Comparison of ENCODE assay signal across 28 cellular contexts in the genomic region with DNA sequence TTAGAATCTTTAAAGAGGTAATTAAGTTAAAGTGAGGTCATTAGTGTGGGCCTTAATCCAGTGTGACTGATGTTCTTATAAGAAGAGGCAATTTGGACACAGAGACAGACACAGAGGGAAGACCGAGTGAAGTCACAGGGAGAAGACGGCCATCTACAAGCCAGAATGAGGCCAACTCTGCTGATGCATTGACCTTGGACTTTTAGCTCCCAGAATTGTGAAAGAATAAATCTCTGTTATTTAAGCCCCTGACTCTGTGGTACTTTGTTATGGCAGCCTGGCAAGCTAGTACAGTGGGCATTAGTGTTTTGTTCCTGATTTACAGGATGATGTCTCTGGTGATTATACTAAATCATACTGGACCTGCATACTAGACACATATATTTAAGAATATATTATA.
"Had no signal": no experiment of that assay in that cellular context is flagged by ENCODE, and none has a peak within 500 bp of the region (broad histone marks: within the 10 kb centered on the region; RNA-seq: fewer than 3 reads in every experiment).

No MANE protein-coding gene starts in this region.

- H3K27me3 ChIP-seq: brain microvascular endothelial cell, Peyer's patch had no signal

- H3K9ac ChIP-seq: KMS-11 had no signal

- H3K4me3 Mint-ChIP-seq: activated CD4-positive, alpha-beta T cell treated with anti-CD3 and anti-CD28 coated beads for 36 hours; activated CD4-positive, alpha-beta T cell treated with anti-CD3 and anti-CD28 coated beads, Interleukin-2, amount 10 ng/mL, durations not matched to agents 7 days and 5 days; activated CD8-positive, alpha-beta T cell treated with anti-CD3 and anti-CD28 coated beads, Interleukin-2, amount 10 ng/mL, durations not matched to agents 7 days and 5 days; activated naive CD4-positive, alpha-beta T cell treated with anti-CD3 and anti-CD28 coated beads, Interleukin-2, amount 10 ng/mL, durations not matched to agents 7 days and 5 days; activated naive CD8-positive, alpha-beta T cell; activated naive CD8-positive, alpha-beta T cell treated with anti-CD3 and anti-CD28 coated beads, Interleukin-2, amount 50 U/mL, for 24 hours; activated T-cell treated with anti-CD3 and anti-CD28 coated beads, Interleukin-2, amount 50 U/mL, for 4 hours; central memory CD8-positive, alpha-beta T cell; WTC11 had no signal

- FAIRE-seq: TTC549 had no signal

- DNase-seq: activated CD4-positive, alpha-beta T cell treated with anti-CD3 and anti-CD28 coated beads for 36 hours; activated CD4-positive, alpha-beta T cell treated with anti-CD3 and anti-CD28 coated beads, Interleukin-2, amount 10 ng/mL, durations not matched to agents 7 days and 5 days; activated CD4-positive, alpha-beta T cell treated with anti-CD3 and anti-CD28 coated beads, Interleukin-2, amount 50 U/mL, for 48 hours; activated CD8-positive, alpha-beta memory T cell treated with anti-CD3 and anti-CD28 coated beads, Interleukin-2, amount 50 U/mL, for 4 hours; activated CD8-positive, alpha-beta T cell treated with anti-CD3 and anti-CD28 coated beads, Interleukin-2, amount 10 ng/mL, durations not matched to agents 7 days and 5 days; activated effector memory CD4-positive, alpha-beta T cell treated with Interleukin-2 at 50 U/mL for 16 hours; activated naive CD4-positive, alpha-beta T cell treated with anti-CD3 and anti-CD28 coated beads, Interleukin-2, amount 10 ng/mL, durations not matched to agents 7 days and 5 days; activated naive CD8-positive, alpha-beta T cell treated with anti-CD3 and anti-CD28 coated beads, Interleukin-2, amount 50 U/mL, for 24 hours; activated T-cell treated with anti-CD3 and anti-CD28 coated beads for 4 hours; activated T-cell treated with anti-CD3 and anti-CD28 coated beads, Interleukin-2, amount 50 U/mL, for 4 hours; MM.1S; MV-4-11; NCI-H1092; NCI-H1436 treated with DMSO at 0.1 percent for 48 hours; NCI-H1694 treated with DMSO at 0.1 percent for 48 hours; NCI-H2029; NCI-H345; NCI-H526 treated with DMSO at 0.1 percent for 48 hours; NCI-H774; Peyer's patch; Right ventricle myocardium superior had no signal

- H3K4me3 ChIP-seq: Peyer's patch had no signal

- H3K36me3 Mint-ChIP-seq: activated naive CD4-positive, alpha-beta T cell treated with anti-CD3 and anti-CD28 coated beads, Interleukin-2, amount 10 ng/mL, durations not matched to agents 7 days and 5 days; activated naive CD8-positive, alpha-beta T cell; WTC11 had no signal

- H3K27ac ChIP-seq: brain microvascular endothelial cell, KMS-11, Peyer's patch had no signal

- ATAC-seq: activated CD4-positive, alpha-beta T cell treated with anti-CD3 and anti-CD28 coated beads for 36 hours; activated CD4-positive, CD25-positive, alpha-beta regulatory T cell treated with anti-CD3 and anti-CD28 coated beads, Interleukin-2, amount 50 U/mL, for 24 hours; activated CD8-positive, alpha-beta T cell treated with anti-CD3 and anti-CD28 coated beads, Interleukin-2, amount 10 ng/mL, durations not matched to agents 7 days and 5 days; activated naive CD8-positive, alpha-beta T cell treated with anti-CD3 and anti-CD28 coated beads, Interleukin-2, amount 50 U/mL, for 24 hours; activated T-cell treated with anti-CD3 and anti-CD28 coated beads, Interleukin-2, amount 50 U/mL, for 4 hours; WTC11 had no signal

- H3K27me3 Mint-ChIP-seq: activated CD4-positive, alpha-beta T cell treated with anti-CD3 and anti-CD28 coated beads for 36 hours; activated naive CD4-positive, alpha-beta T cell treated with anti-CD3 and anti-CD28 coated beads, Interleukin-2, amount 10 ng/mL, durations not matched to agents 7 days and 5 days; activated naive CD8-positive, alpha-beta T cell had no signal

- H3K9me3 Mint-ChIP-seq: activated CD4-positive, alpha-beta T cell treated with anti-CD3 and anti-CD28 coated beads, Interleukin-2, amount 10 ng/mL, durations not matched to agents 7 days and 5 days; activated naive CD4-positive, alpha-beta T cell treated with anti-CD3 and anti-CD28 coated beads, Interleukin-2, amount 10 ng/mL, durations not matched to agents 7 days and 5 days; activated naive CD8-positive, alpha-beta T cell treated with anti-CD3 and anti-CD28 coated beads, Interleukin-2, amount 50 U/mL, for 24 hours; activated T-cell treated with anti-CD3 and anti-CD28 coated beads, Interleukin-2, amount 50 U/mL, for 4 hours; central memory CD8-positive, alpha-beta T cell; WTC11 had no signal

- H3K36me3 ChIP-seq: brain microvascular endothelial cell, Peyer's patch had no signal

- H3K4me2 ChIP-seq: KMS-11 had no signal

- H3K27ac Mint-ChIP-seq: activated CD4-positive, alpha-beta T cell treated with anti-CD3 and anti-CD28 coated beads for 36 hours; activated CD4-positive, alpha-beta T cell treated with anti-CD3 and anti-CD28 coated beads, Interleukin-2, amount 10 ng/mL, durations not matched to agents 7 days and 5 days; activated CD8-positive, alpha-beta T cell treated with anti-CD3 and anti-CD28 coated beads, Interleukin-2, amount 10 ng/mL, durations not matched to agents 7 days and 5 days; activated naive CD4-positive, alpha-beta T cell treated with anti-CD3 and anti-CD28 coated beads, Interleukin-2, amount 10 ng/mL, durations not matched to agents 7 days and 5 days; activated naive CD8-positive, alpha-beta T cell; activated naive CD8-positive, alpha-beta T cell treated with anti-CD3 and anti-CD28 coated beads, Interleukin-2, amount 50 U/mL, for 24 hours; WTC11 had no signal

- H3K4me1 Mint-ChIP-seq: activated CD4-positive, alpha-beta T cell treated with anti-CD3 and anti-CD28 coated beads for 36 hours; activated CD4-positive, alpha-beta T cell treated with anti-CD3 and anti-CD28 coated beads, Interleukin-2, amount 10 ng/mL, durations not matched to agents 7 days and 5 days; activated naive CD4-positive, alpha-beta T cell treated with anti-CD3 and anti-CD28 coated beads, Interleukin-2, amount 10 ng/mL, durations not matched to agents 7 days and 5 days; activated naive CD8-positive, alpha-beta T cell treated with anti-CD3 and anti-CD28 coated beads, Interleukin-2, amount 50 U/mL, for 24 hours; central memory CD8-positive, alpha-beta T cell had no signal
